10 cellular contexts compared by ENCODE assay signal in the genomic region with DNA sequence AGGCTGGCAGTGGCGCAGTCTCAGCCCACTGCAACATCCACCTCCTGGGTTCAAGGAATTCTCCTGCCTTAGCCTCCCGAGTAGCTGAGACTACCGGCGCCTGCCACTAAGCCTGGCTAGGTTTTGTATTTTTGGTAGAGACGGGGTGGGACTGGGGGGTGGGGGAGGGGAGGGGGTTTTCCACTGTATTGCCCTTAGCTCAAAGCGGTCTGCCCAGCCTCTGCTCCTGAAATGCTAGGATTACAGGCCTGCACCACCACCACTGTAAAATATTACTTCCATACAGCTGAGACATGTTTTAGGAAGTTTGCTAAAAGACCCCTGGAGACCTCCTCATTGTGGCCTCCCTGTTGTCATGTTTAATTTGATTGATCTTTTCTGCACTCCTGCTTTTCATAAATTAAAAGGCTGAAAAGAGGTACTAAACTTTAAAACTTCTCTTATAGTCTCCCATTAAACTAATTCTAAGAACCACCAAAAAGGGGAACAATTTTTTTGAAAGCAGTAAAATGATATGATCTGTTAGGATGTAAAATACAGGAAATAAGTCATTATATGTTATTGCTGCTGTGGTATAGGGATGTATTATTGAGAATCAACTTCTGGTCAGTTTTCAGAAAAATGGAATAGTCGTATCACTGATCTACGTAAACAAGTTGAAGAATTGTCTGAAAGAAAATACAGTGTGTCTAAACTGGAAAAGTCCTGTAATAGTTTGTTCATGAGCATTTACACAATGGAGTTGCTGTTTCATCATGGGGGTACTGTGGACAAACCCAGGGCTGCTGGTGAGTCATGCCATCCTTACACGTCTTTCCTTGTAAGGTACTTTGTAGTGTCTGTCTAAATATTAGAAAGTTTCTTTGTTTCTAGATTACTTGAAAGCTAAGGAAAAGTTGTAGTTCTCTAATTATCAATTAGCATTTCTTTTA.
A peak's percentile ranks its signal among the peaks of the same experiment; 100 is the strongest.
DNase-seq lines count a peak whose midpoint lies in the region; ATAC-seq and TF ChIP-seq lines count a peak whose summit lies in the region.
"Had no signal": no experiment of that assay in that cellular context is flagged by ENCODE, and none has a peak within 500 bp of the region (broad histone marks: within the 10 kb centered on the region; RNA-seq: fewer than 3 reads in every experiment).

No MANE protein-coding gene starts in this region.

- TF ChIP-seq CTCF in Loucy (conservative IDR thresholded peaks at IDR 0.05; ENCODE audit: low read length): no peak

- H3K27me3 Mint-ChIP-seq in activated naive CD8-positive, alpha-beta T cell treated with anti-CD3 and anti-CD28 coated beads, Interleukin-2, amount 10 ng/mL, durations not matched to agents 7 days and 5 days: no peaks in the 10 kb centered on the region

- no peaks in the 10 kb centered on the region for H3K36me3 ChIP-seq in Loucy (ENCODE audit: insufficient read depth, low read length)
- H3K36me3 ChIP-seq: right lobe of liver had no signal

- no peaks in the 10 kb centered on the region for H3K9me3 ChIP-seq in Loucy (ENCODE audit: insufficient read depth, low read depth, low read length)
- H3K9me3 ChIP-seq: right lobe of liver had no signal

- H3K27me3 ChIP-seq in Loucy (ENCODE audit: insufficient read depth, low read length, poor library complexity, severe bottlenecking): no peaks in the 10 kb centered on the region
- H3K27me3 ChIP-seq: right lobe of liver had no signal

- no peaks in the 10 kb centered on the region for H3K9me3 Mint-ChIP-seq in activated naive CD8-positive, alpha-beta T cell treated with anti-CD3 and anti-CD28 coated beads, Interleukin-2, amount 10 ng/mL, durations not matched to agents 7 days and 5 days

- H3K9me2 ChIP-seq in Loucy (replicated peaks; ENCODE audit: low read depth, low read length): no peaks in the 10 kb centered on the region

- no peaks in the 10 kb centered on the region for H3F3A ChIP-seq in Loucy (ENCODE audit: low read depth)

- H3K27ac Mint-ChIP-seq in activated naive CD8-positive, alpha-beta T cell treated with anti-CD3 and anti-CD28 coated beads, Interleukin-2, amount 10 ng/mL, durations not matched to agents 7 days and 5 days: peak overlapping the region; percentile 17

- no peaks in the 10 kb centered on the region for H4K20me1 ChIP-seq in Loucy (ENCODE audit: insufficient read depth, low read length, poor library complexity, severe bottlenecking)

- no peak overlapping the region for H3K9ac ChIP-seq in Loucy (ENCODE audit: low read depth, low read length, poor library complexity, severe bottlenecking)

- H3K4me1 ChIP-seq in Loucy (ENCODE audit: insufficient read depth, low read length, poor library complexity, severe bottlenecking): peaks cover 16% of the 10 kb centered on the region

- H3K4me1 Mint-ChIP-seq in activated naive CD8-positive, alpha-beta T cell treated with anti-CD3 and anti-CD28 coated beads, Interleukin-2, amount 10 ng/mL, durations not matched to agents 7 days and 5 days: peaks cover 19% of the 10 kb centered on the region

- peak; percentile 83 for DNase-seq in CD1c-positive myeloid dendritic cell (ENCODE audit: extremely low spot score)
- no peak for DNase-seq in activated naive CD8-positive, alpha-beta T cell treated with anti-CD3 and anti-CD28 coated beads, Interleukin-2, amount 10 ng/mL, durations not matched to agents 7 days and 5 days
- peak; percentile 23 for DNase-seq in medulla oblongata (ENCODE audit: extremely low spot score)
- no peak for DNase-seq in middle frontal gyrus (ENCODE audit: extremely low spot score, low spot score)
- no peak for DNase-seq in activated effector memory CD4-positive, alpha-beta T cell treated with Interleukin-2 at 50 U/mL for 16 hours
- no peak for DNase-seq in T-helper 9 cell
- DNase-seq: activated naive CD4-positive, alpha-beta T cell had no signal

- H3K4me3 Mint-ChIP-seq in activated naive CD8-positive, alpha-beta T cell treated with anti-CD3 and anti-CD28 coated beads, Interleukin-2, amount 10 ng/mL, durations not matched to agents 7 days and 5 days: no peak overlapping the region

- H3K79me2 ChIP-seq in Loucy (ENCODE audit: insufficient read depth, low read length): peaks cover 11% of the 10 kb centered on the region

- peak overlapping the region; percentile 44 for H3K4me3 ChIP-seq in Loucy (ENCODE audit: low read length, poor library complexity, severe bottlenecking)
- H3K4me3 ChIP-seq: right lobe of liver had no signal

- H3K4me2 ChIP-seq in Loucy (ENCODE audit: low read depth, low read length, poor library complexity, severe bottlenecking): peak overlapping the region; percentile 54

- no peak for ATAC-seq in activated naive CD8-positive, alpha-beta T cell treated with anti-CD3 and anti-CD28 coated beads, Interleukin-2, amount 10 ng/mL, durations not matched to agents 7 days and 5 days (ENCODE audit: low read depth)
- no peak for ATAC-seq in HG02610 (IDR thresholded peaks at IDR 0.05; ENCODE audit: unreplicated experiment)
- ATAC-seq: right lobe of liver had no signal

- no peak overlapping the region for H2AFZ ChIP-seq in Loucy (ENCODE audit: low read length)

- POLR2A ChIA-PET in activated naive CD8-positive, alpha-beta T cell treated with anti-CD3 and anti-CD28 coated beads, Interleukin-2, amount 10 ng/mL, durations not matched to agents 7 days and 5 days (lab: Charles Lee): no interaction called here

- peaks cover 4% of the 10 kb centered on the region for H3K36me3 Mint-ChIP-seq in activated naive CD8-positive, alpha-beta T cell treated with anti-CD3 and anti-CD28 coated beads, Interleukin-2, amount 10 ng/mL, durations not matched to agents 7 days and 5 days

Comparison
In these comparisons a context has a peak if more than half of its experiments do, and no peak if none do; other contexts are left out.
1. DNase-seq: peak in CD1c-positive myeloid dendritic cell (single experiment) and medulla oblongata (single experiment); none in activated naive CD8-positive, alpha-beta T cell treated with anti-CD3 and anti-CD28 coated beads, Interleukin-2, amount 10 ng/mL, durations not matched to agents 7 days and 5 days (single experiment), middle frontal gyrus (single experiment), activated effector memory CD4-positive, alpha-beta T cell treated with Interleukin-2 at 50 U/mL for 16 hours (single experiment) and T-helper 9 cell (single experiment).